Comparison of ENCODE assay signal across 8 cellular contexts in the genomic region with DNA sequence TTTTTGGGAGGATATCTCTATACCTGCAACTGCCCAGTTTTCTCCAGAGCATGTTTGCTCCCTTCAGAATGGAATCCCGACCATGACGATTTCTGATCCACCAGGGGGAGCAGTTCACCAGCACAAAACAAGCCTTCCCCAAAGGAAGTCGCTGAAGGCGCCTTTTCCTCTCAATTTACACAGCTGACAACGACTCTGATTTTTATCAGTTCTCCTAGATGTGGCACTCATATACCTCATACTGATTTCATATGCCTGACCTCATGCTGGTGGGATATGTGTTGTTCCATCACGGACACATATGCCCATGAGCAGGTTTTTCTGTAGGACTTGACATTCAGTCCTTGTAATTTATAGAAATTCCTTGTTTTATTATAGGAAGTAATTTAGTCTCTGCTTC.
DNase-seq lines count a peak whose midpoint lies in the region; ATAC-seq and FAIRE-seq lines count a peak whose summit lies in the region.

No MANE protein-coding gene starts in this region.

- H4K91ac ChIP-seq in trophoblast cell (ENCODE audit: low read depth, low read length) = no peak overlapping the region

- no peak overlapping the region for H2BK120ac ChIP-seq in trophoblast cell (ENCODE audit: insufficient read depth, low read length, poor library complexity)

- DNase-seq in AG20443 (ENCODE audit: low spot score) (peak; percentile 67), RCC 7860 (ENCODE audit: low spot score) (peak; percentile 49), germinal center (ENCODE audit: low spot score) (peak; percentile 14), trophoblast cell (peak; percentile 48 to 84), urothelium cell line (ENCODE audit: low spot score) (peak; percentile 67)
- DNase-seq in Jurkat, Clone E6-1 (ENCODE audit: low read depth, low spot score) = peak; percentile 65
- peak; percentile 4 for DNase-seq in activated effector memory CD4-positive, alpha-beta T cell treated with Interleukin-2 at 50 U/mL for 16 hours

- H2BK12ac ChIP-seq in trophoblast cell (ENCODE audit: low read length) = no peak overlapping the region

- H2BK5ac ChIP-seq in trophoblast cell (ENCODE audit: low read depth, low read length, poor library complexity) = no peak overlapping the region

- no CpG with 5 or more reads among the region's 6 CpGs for WGBS in trophoblast cell (ENCODE audit: extremely low coverage, insufficient coverage, insufficient read length)

- no peak overlapping the region for H3K18ac ChIP-seq in trophoblast cell (ENCODE audit: low read length)

- no peak overlapping the region for H3K23ac ChIP-seq in trophoblast cell (ENCODE audit: low read length)

- no peak overlapping the region for H4K12ac ChIP-seq in trophoblast cell (ENCODE audit: low read depth, low read length)

- H3K79me1 ChIP-seq in trophoblast cell (ENCODE audit: low read length) = no peaks in the 10 kb centered on the region

- no peak overlapping the region for H3K4me2 ChIP-seq in trophoblast cell (ENCODE audit: low read length)

- no peaks in the 10 kb centered on the region for H3K9me3 ChIP-seq in trophoblast cell (ENCODE audit: insufficient read depth, low read depth, low read length)

- no peaks in the 10 kb centered on the region for H3K79me2 ChIP-seq in trophoblast cell (ENCODE audit: control insufficient read depth, insufficient read depth, low read length, poor library complexity)

- no peaks in the 10 kb centered on the region for H3K36me3 ChIP-seq in trophoblast cell (ENCODE audit: control insufficient read depth in 1 of 2, insufficient read depth in 2 of 2, low read length in 2 of 2)

- H3K14ac ChIP-seq in trophoblast cell (ENCODE audit: low read length) = no peak overlapping the region

- no peak overlapping the region for H2AFZ ChIP-seq in trophoblast cell (ENCODE audit: insufficient read depth, low read length, poor library complexity)

- no peaks in the 10 kb centered on the region for H3K27me3 ChIP-seq in trophoblast cell (ENCODE audit: insufficient read depth, low read length)

- H3K9ac ChIP-seq in trophoblast cell (ENCODE audit: low read length) = no peak overlapping the region

- no peak overlapping the region for H3K27ac ChIP-seq in trophoblast cell (ENCODE audit: low read depth, low read length)

- H3K4me1 ChIP-seq in trophoblast cell (ENCODE audit: control insufficient read depth in 1 of 2, insufficient read depth in 2 of 2, low read length in 2 of 2) = peaks cover 6% of the 10 kb centered on the region in 2 experiments

- no peak overlapping the region for H2AK5ac ChIP-seq in trophoblast cell (ENCODE audit: low read length)

- H3K4ac ChIP-seq in trophoblast cell (ENCODE audit: low read depth, low read length) = no peak overlapping the region

- peak; percentile 65 for ATAC-seq in GM18909 (IDR thresholded peaks at IDR 0.05; ENCODE audit: poor library complexity, unreplicated experiment)

- no peak overlapping the region for H3K4me3 ChIP-seq in Jurkat, Clone E6-1 (ENCODE audit: low read length)
- no peak overlapping the region for H3K4me3 ChIP-seq in trophoblast cell (ENCODE audit: low read depth, low read length)

- H4K8ac ChIP-seq in trophoblast cell (ENCODE audit: low read depth, low read length) = no peak overlapping the region

- peak; percentile 22 for FAIRE-seq in RCC 7860 (lab: Jason Lieb, UNC)
- FAIRE-seq in urothelium cell line (lab: Jason Lieb, UNC) = no peak

Comparison
In these comparisons a context has a peak if more than half of its experiments do, and no peak if none do; other contexts are left out.
1. DNase-seq: peak in every context shown above with its lines; median percentile 67 in AG20443; 67 in urothelium cell line; 66 in trophoblast cell; 65 in Jurkat, Clone E6-1; 49 in RCC 7860; 14 in germinal center; 4 in activated effector memory CD4-positive, alpha-beta T cell treated with Interleukin-2 at 50 U/mL for 16 hours.